8 cellular contexts compared by ENCODE assay signal in the genomic region with DNA sequence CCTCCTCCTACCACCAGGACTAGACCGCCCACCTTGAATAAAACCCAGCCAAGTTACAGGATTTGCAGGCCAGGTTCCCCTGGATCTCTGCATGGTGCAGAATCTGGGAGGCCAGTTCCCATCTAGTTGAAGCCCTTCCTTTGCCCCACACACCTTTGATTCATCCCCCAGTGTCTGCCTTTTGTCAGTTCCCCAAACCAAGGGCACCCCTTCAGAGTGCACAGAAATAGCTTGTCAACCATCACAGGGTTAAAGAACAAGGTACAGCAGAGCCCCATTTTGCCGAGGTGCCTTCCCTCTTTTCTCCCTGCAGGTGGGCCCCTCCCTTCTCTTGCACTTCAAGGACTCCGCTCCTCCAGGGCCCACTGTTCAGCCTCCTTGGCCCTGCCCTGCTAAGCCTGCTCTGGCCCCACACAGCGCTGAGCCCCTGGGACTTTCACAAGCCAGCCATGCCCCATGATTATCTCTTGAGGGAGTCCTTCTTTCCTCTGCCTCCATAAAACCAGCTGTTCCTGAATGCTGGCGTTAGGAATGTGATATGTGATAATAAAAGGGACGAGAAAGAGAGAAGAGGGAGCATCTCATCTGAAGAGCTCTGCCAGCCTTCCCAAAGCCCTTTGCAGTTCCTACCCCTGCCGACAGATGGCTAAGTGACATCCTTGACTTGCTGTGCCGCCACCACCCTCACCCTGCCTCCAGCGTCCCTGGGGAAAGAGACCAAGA.
A peak's percentile ranks its signal among the peaks of the same experiment; 100 is the strongest.
DNase-seq lines count a peak whose midpoint lies in the region; ATAC-seq and TF ChIP-seq lines count a peak whose summit lies in the region.

No MANE protein-coding gene starts in this region.

- no peaks in the 10 kb centered on the region for H3K4me1 ChIP-seq in CD8-positive, alpha-beta T cell (ENCODE audit: insufficient read depth, low read length)

- POLR2A ChIA-PET in CD8-positive, alpha-beta T cell (lab: Charles Lee), result no interaction called here
- POLR2A ChIA-PET in activated CD4-positive, alpha-beta T cell treated with anti-CD3 and anti-CD28 coated beads, Interleukin-2, amount 10 ng/mL, durations not matched to agents 7 days and 5 days (lab: Charles Lee), result interaction anchor here (0.5 kb wide), 1 partner anchor 155 kb away, joined by 4 read pairs; no protein-coding TSS in a partner anchor

- H3K9me3 ChIP-seq in CD8-positive, alpha-beta T cell (ENCODE audit: low read length), result no peaks in the 10 kb centered on the region

- no peak for ATAC-seq in CD8-positive, alpha-beta T cell
- peak; percentile 60 for ATAC-seq in HG02885 (IDR thresholded peaks at IDR 0.05; ENCODE audit: poor library complexity, unreplicated experiment)
- ATAC-seq in GM19467 (IDR thresholded peaks at IDR 0.05; ENCODE audit: unreplicated experiment), result no peak

- H3K27ac ChIP-seq in CD8-positive, alpha-beta T cell (ENCODE audit: low read depth, low read length), result no peak overlapping the region

- intact Hi-C loops in CD8-positive, alpha-beta T cell (cut with DNase I, micrococcal nuclease), result no loop called here

- no peaks in the 10 kb centered on the region for H3K36me3 Mint-ChIP-seq in CD8-positive, alpha-beta T cell
- no peaks in the 10 kb centered on the region for H3K36me3 Mint-ChIP-seq in activated CD4-positive, alpha-beta T cell treated with anti-CD3 and anti-CD28 coated beads, Interleukin-2, amount 10 ng/mL, durations not matched to agents 7 days and 5 days (ENCODE audit: low read depth)

- H3K9me3 Mint-ChIP-seq in CD8-positive, alpha-beta T cell, result no peaks in the 10 kb centered on the region
- H3K9me3 Mint-ChIP-seq in activated CD4-positive, alpha-beta T cell treated with anti-CD3 and anti-CD28 coated beads, Interleukin-2, amount 10 ng/mL, durations not matched to agents 7 days and 5 days, result no peaks in the 10 kb centered on the region

- H3K27me3 ChIP-seq in CD8-positive, alpha-beta T cell (ENCODE audit: insufficient read depth, low read length), result no peaks in the 10 kb centered on the region

- peak in 4 of 7 experiments; percentile 18 to 50 (median 28) for DNase-seq in CD8-positive, alpha-beta T cell
- peak; percentile 33 for DNase-seq in activated CD4-positive, alpha-beta T cell treated with anti-CD3 and anti-CD28 coated beads, Interleukin-2, amount 10 ng/mL, durations not matched to agents 7 days and 5 days
- DNase-seq in fibroblast of pulmonary artery (ENCODE audit: low read depth) (peak; percentile 21), NCI-H187 treated with DMSO at 0.1 percent for 48 hours (lab: John Stamatoyannopoulos, UW) (no peak), COR-L47 (lab: John Stamatoyannopoulos, UW) (no peak)
- peak; percentile 7 for DNase-seq in stimulated activated CD4-positive, alpha-beta T cell treated with anti-CD3 and anti-CD28 coated beads, Interleukin-2, amount 100 ng/mL, for 4 hours (ENCODE audit: low read depth)

- peak; percentile 30 for TF ChIP-seq CTCF in CD8-positive, alpha-beta T cell (IDR thresholded peaks at IDR 0.05)
- peak; percentile 57 for TF ChIP-seq CTCF in fibroblast of pulmonary artery (IDR thresholded peaks at IDR 0.05; ENCODE audit: low read length, missing control alignments)

- H3K36me3 ChIP-seq in CD8-positive, alpha-beta T cell (ENCODE audit: insufficient read depth, low read length), result no peaks in the 10 kb centered on the region

- H3K4me3 Mint-ChIP-seq in CD8-positive, alpha-beta T cell, result no peak overlapping the region
- H3K4me3 Mint-ChIP-seq in activated CD4-positive, alpha-beta T cell treated with anti-CD3 and anti-CD28 coated beads, Interleukin-2, amount 10 ng/mL, durations not matched to agents 7 days and 5 days, result no peak overlapping the region

- H3K27me3 Mint-ChIP-seq in CD8-positive, alpha-beta T cell (ENCODE audit: low read depth), result peaks cover 3% of the 10 kb centered on the region
- H3K27me3 Mint-ChIP-seq in activated CD4-positive, alpha-beta T cell treated with anti-CD3 and anti-CD28 coated beads, Interleukin-2, amount 10 ng/mL, durations not matched to agents 7 days and 5 days, result no peaks in the 10 kb centered on the region

- H3K27ac Mint-ChIP-seq in CD8-positive, alpha-beta T cell, result no peak overlapping the region
- peak overlapping the region; percentile 6 for H3K27ac Mint-ChIP-seq in activated CD4-positive, alpha-beta T cell treated with anti-CD3 and anti-CD28 coated beads, Interleukin-2, amount 10 ng/mL, durations not matched to agents 7 days and 5 days

- CTCF ChIA-PET in CD8-positive, alpha-beta T cell (lab: Charles Lee), result interaction anchor here (0.9 to 2.1 kb wide), 5 partner anchors 10 to 1047 kb away, joined by 3 to 7 read pairs (median 5); no protein-coding TSS in a partner anchor
- CTCF ChIA-PET in activated CD4-positive, alpha-beta T cell treated with anti-CD3 and anti-CD28 coated beads, Interleukin-2, amount 10 ng/mL, durations not matched to agents 7 days and 5 days (lab: Charles Lee), result interaction anchor here (0.7 to 4.7 kb wide), 5 partner anchors 11 to 36 kb away, joined by 3 to 20 read pairs (median 4); no protein-coding TSS in a partner anchor

- H3K4me3 ChIP-seq in CD8-positive, alpha-beta T cell (ENCODE audit: low read depth, low read length), result no peak overlapping the region
- H3K4me3 ChIP-seq in fibroblast of pulmonary artery (replicated peaks; ENCODE audit: low read depth, low read length), result no peak overlapping the region

- H3K4me1 Mint-ChIP-seq in CD8-positive, alpha-beta T cell (ENCODE audit: low read depth), result no peaks in the 10 kb centered on the region
- H3K4me1 Mint-ChIP-seq in activated CD4-positive, alpha-beta T cell treated with anti-CD3 and anti-CD28 coated beads, Interleukin-2, amount 10 ng/mL, durations not matched to agents 7 days and 5 days, result no peaks in the 10 kb centered on the region

Comparison
In these comparisons a context has a peak if more than half of its experiments do, and no peak if none do; other contexts are left out.
1. DNase-seq: peak in CD8-positive, alpha-beta T cell (4 of 7), activated CD4-positive, alpha-beta T cell treated with anti-CD3 and anti-CD28 coated beads, Interleukin-2, amount 10 ng/mL, durations not matched to agents 7 days and 5 days (single experiment), fibroblast of pulmonary artery (single experiment) and stimulated activated CD4-positive, alpha-beta T cell treated with anti-CD3 and anti-CD28 coated beads, Interleukin-2, amount 100 ng/mL, for 4 hours (single experiment); none in NCI-H187 treated with DMSO at 0.1 percent for 48 hours (single experiment) and COR-L47 (single experiment).